Comparison of ENCODE assay signal across 14 cellular contexts in genomic region chrX:122046226-122046625, GRCh38.
DNase-seq lines count a peak whose midpoint lies in the region; ATAC-seq and TF ChIP-seq lines count a peak whose summit lies in the region.
"Had no signal": no experiment of that assay in that cellular context is flagged by ENCODE, and none has a peak within 500 bp of the region (broad histone marks: within the 10 kb centered on the region; RNA-seq: fewer than 3 reads in every experiment).

No MANE protein-coding gene starts in this region.

- no peaks in the 10 kb centered on the region for H3K36me3 ChIP-seq in breast epithelium

- H3K9me3 Mint-ChIP-seq in MCF 10A (ENCODE audit: unreplicated experiment), result peaks cover 12% of the 10 kb centered on the region

- no peak overlapping the region for H3K4me3 Mint-ChIP-seq in MCF 10A (ENCODE audit: unreplicated experiment)
- H3K4me3 Mint-ChIP-seq: IgD-negative memory B cell had no signal

- DNase-seq in MCF 10A (ENCODE audit: unreplicated experiment) (peak; percentile 51), breast epithelium (ENCODE audit: low spot score in 2 of 2) (no peak), NCI-H69 (lab: John Stamatoyannopoulos, UW) (peak; percentile 22), choroid plexus epithelial cell (ENCODE audit: low read depth) (peak; percentile 54), GM10266 (ENCODE audit: extremely low spot score) (no peak), D341Med (ENCODE audit: low spot score) (no peak), cerebellum (ENCODE audit: low spot score) (no peak)
- DNase-seq: AML-193; NCI-H1048; NCI-H524; NK-92 treated with Interleukin-12 subunit alpha and Interleukin-12 subunit beta, amount 100 ng/mL, for 24 hours; OCI-M1 had no signal

- no peaks in the 10 kb centered on the region for H3K4me1 ChIP-seq in breast epithelium

- intact Hi-C loops in MCF 10A (cut with micrococcal nuclease) (no loop called here), breast epithelium (cut with DNase I; ENCODE audit: low total_unique reads) (no loop called here)

- no peaks in the 10 kb centered on the region for H3K36me3 Mint-ChIP-seq in MCF 10A (ENCODE audit: insufficient read depth, unreplicated experiment)
- H3K36me3 Mint-ChIP-seq: IgD-negative memory B cell had no signal

- CTCF ChIA-PET in MCF 10A (lab: Yijun Ruan, JAX), result no interaction called here

- no peak for TF ChIP-seq CTCF in MCF 10A (IDR thresholded peaks at IDR 0.05; ENCODE audit: unreplicated experiment)
- TF ChIP-seq CTCF in breast epithelium (IDR thresholded peaks at IDR 0.05), result no peak
- no peak for TF ChIP-seq CTCF in choroid plexus epithelial cell (conservative IDR thresholded peaks at IDR 0.05; ENCODE audit: low read depth, low read length)
- TF ChIP-seq CTCF in GM10266 (IDR thresholded peaks at IDR 0.05; ENCODE audit: control insufficient read depth, insufficient read depth, low read depth, missing control alignments), result no peak

- POLR2A ChIA-PET in MCF 10A (lab: Yijun Ruan, JAX), result no interaction called here

- no peaks in the 10 kb centered on the region for H3K27me3 Mint-ChIP-seq in MCF 10A (ENCODE audit: insufficient read depth, unreplicated experiment)
- H3K27me3 Mint-ChIP-seq: IgD-negative memory B cell had no signal

- ATAC-seq in GM18519 (IDR thresholded peaks at IDR 0.05; ENCODE audit: low FRiP score, unreplicated experiment), result no peak

- no peaks in the 10 kb centered on the region for H3K27me3 ChIP-seq in breast epithelium

- H3K4me3 ChIP-seq in breast epithelium (no peak overlapping the region), choroid plexus epithelial cell (ENCODE audit: low read depth, low read length) (no peak overlapping the region)

- no peaks in the 10 kb centered on the region for H3K4me1 Mint-ChIP-seq in MCF 10A (ENCODE audit: insufficient read depth, unreplicated experiment)
- H3K4me1 Mint-ChIP-seq: IgD-negative memory B cell had no signal

- no peak overlapping the region for H3K27ac ChIP-seq in breast epithelium

- BruUV-seq in MCF 10A (replicated peaks; lab: Mats Ljungman, UMichigan), result no TSS peak

- TF ChIP-seq POLR2A in breast epithelium (IDR thresholded peaks at IDR 0.05), result no peak

- H3K27ac Mint-ChIP-seq in MCF 10A (ENCODE audit: low read depth, unreplicated experiment), result no peak overlapping the region
- H3K27ac Mint-ChIP-seq: IgD-negative memory B cell had no signal

- H3K9me3 ChIP-seq in breast epithelium, result no peaks in the 10 kb centered on the region

Comparison
In these comparisons a context has a peak if more than half of its experiments do, and no peak if none do; other contexts are left out.
1. DNase-seq: peak in MCF 10A (single experiment), NCI-H69 (single experiment) and choroid plexus epithelial cell (single experiment); none in breast epithelium (0 of 2), GM10266 (single experiment), D341Med (single experiment) and cerebellum (single experiment).